ENCODE assay signal across 20 cellular contexts in genomic region chr12:46177020-46177419, GRCh38.
DNase-seq lines count a peak whose midpoint lies in the region; ATAC-seq, FAIRE-seq and TF ChIP-seq lines count a peak whose summit lies in the region.
"Had no signal": no experiment of that assay in that cellular context is flagged by ENCODE, and none has a peak within 500 bp of the region (broad histone marks: within the 10 kb centered on the region; RNA-seq: fewer than 3 reads in every experiment).

No MANE protein-coding gene starts in this region.

- peak overlapping the region in 2 of 3 donors; percentile 19 to 75 for H3K27ac Mint-ChIP-seq in CD4-positive, CD25-positive, alpha-beta regulatory T cell
- H3K27ac Mint-ChIP-seq in astrocyte (ENCODE audit: unreplicated experiment): no peak overlapping the region
- H3K27ac Mint-ChIP-seq: activated naive CD4-positive, alpha-beta T cell treated with anti-CD3 and anti-CD28 coated beads, Interleukin-2, amount 50 U/mL, for 72 hours; progenitor cell of endocrine pancreas; T-helper 2 cell treated with Interferon-gamma antibody and Interleukin-4, amounts not matched to agents 5 μg/mL and 100 μg/mL, for 36 hours had no signal

- peaks cover 11% of the 10 kb centered on the region for H3K4me1 ChIP-seq in CD4-positive, CD25-positive, alpha-beta regulatory T cell (ENCODE audit: control insufficient read depth, insufficient read depth, low read length, poor library complexity, severe bottlenecking)
- H3K4me1 ChIP-seq in astrocyte (ENCODE audit: insufficient read depth, low read length): no peaks in the 10 kb centered on the region
- H3K4me1 ChIP-seq: left ventricle myocardium inferior had no signal

- peaks cover 5% of the 10 kb centered on the region for H3K36me3 ChIP-seq in CD4-positive, CD25-positive, alpha-beta regulatory T cell (ENCODE audit: control insufficient read depth, insufficient read depth, low read length)
- H3K36me3 ChIP-seq in astrocyte (ENCODE audit: insufficient read depth, low read length): no peaks in the 10 kb centered on the region
- H3K36me3 ChIP-seq: left ventricle myocardium inferior had no signal

- peak; percentile 32 for TF ChIP-seq POLR2A in GM19193 (IDR thresholded peaks at IDR 0.05; ENCODE audit: extremely low read depth, insufficient read depth, insufficient read length)

- TF ChIP-seq CTCF in astrocyte (IDR thresholded peaks at IDR 0.05; ENCODE audit: insufficient read depth, low read depth, low read length): no peak

- H3K27ac ChIP-seq in CD4-positive, CD25-positive, alpha-beta regulatory T cell (ENCODE audit: insufficient read depth, low read length, poor library complexity, severe bottlenecking): no peak overlapping the region
- H3K27ac ChIP-seq in astrocyte (ENCODE audit: low read depth, low read length): no peak overlapping the region
- H3K27ac ChIP-seq: left ventricle myocardium inferior had no signal

- peaks cover 4 to 51% (median 43%) of the 10 kb centered on the region in 4 donors for H3K4me1 Mint-ChIP-seq in CD4-positive, CD25-positive, alpha-beta regulatory T cell
- no peaks in the 10 kb centered on the region for H3K4me1 Mint-ChIP-seq in astrocyte (ENCODE audit: low read depth, unreplicated experiment)

- peaks cover 4% of the 10 kb centered on the region for H3K36me3 Mint-ChIP-seq in CD4-positive, CD25-positive, alpha-beta regulatory T cell
- H3K36me3 Mint-ChIP-seq in astrocyte (ENCODE audit: low read depth, unreplicated experiment): no peaks in the 10 kb centered on the region
- H3K36me3 Mint-ChIP-seq: activated naive CD4-positive, alpha-beta T cell treated with anti-CD3 and anti-CD28 coated beads, Interleukin-2, amount 50 U/mL, for 72 hours had no signal

- no peaks in the 10 kb centered on the region for H3K9me3 ChIP-seq in CD4-positive, CD25-positive, alpha-beta regulatory T cell (ENCODE audit: control insufficient read depth in 2 of 2, low read length in 2 of 2)
- no peaks in the 10 kb centered on the region for H3K9me3 ChIP-seq in astrocyte (ENCODE audit: insufficient read depth, low read depth, low read length)
- H3K9me3 ChIP-seq: left ventricle myocardium inferior had no signal

- no peak overlapping the region for H3K4me2 ChIP-seq in astrocyte (ENCODE audit: low read length)

- no peak overlapping the region for H2AFZ ChIP-seq in astrocyte (ENCODE audit: low read depth, low read length)

- H4K20me1 ChIP-seq in astrocyte (ENCODE audit: insufficient read depth, low read length): no peaks in the 10 kb centered on the region

- H3K27me3 ChIP-seq in CD4-positive, CD25-positive, alpha-beta regulatory T cell (ENCODE audit: control insufficient read depth, insufficient read depth, low read length): no peaks in the 10 kb centered on the region
- no peaks in the 10 kb centered on the region for H3K27me3 ChIP-seq in astrocyte (ENCODE audit: insufficient read depth, low read length)

- no peak for ATAC-seq in CD4-positive, CD25-positive, alpha-beta regulatory T cell (ENCODE audit: low read depth in 2 of 2)
- no peak for ATAC-seq in left lobe of liver
- ATAC-seq: activated naive CD4-positive, alpha-beta T cell treated with anti-CD3 and anti-CD28 coated beads, Interleukin-2, amount 50 U/mL, for 72 hours had no signal

- no peak overlapping the region for H3K9ac ChIP-seq in astrocyte (ENCODE audit: low read length)

- no peak overlapping the region for H3K4me3 ChIP-seq in CD4-positive, CD25-positive, alpha-beta regulatory T cell (ENCODE audit: low read depth, low read length)
- H3K4me3 ChIP-seq in astrocyte (ENCODE audit: insufficient read depth, low read depth, low read length): no peak overlapping the region
- H3K4me3 ChIP-seq: left ventricle myocardium inferior had no signal

- H3K27me3 Mint-ChIP-seq in CD4-positive, CD25-positive, alpha-beta regulatory T cell: no peaks in the 10 kb centered on the region
- H3K27me3 Mint-ChIP-seq in astrocyte (ENCODE audit: low read depth, unreplicated experiment): no peaks in the 10 kb centered on the region
- H3K27me3 Mint-ChIP-seq: progenitor cell of endocrine pancreas had no signal

- H3K79me2 ChIP-seq in astrocyte (ENCODE audit: insufficient read depth, low read length): no peaks in the 10 kb centered on the region

- no peak overlapping the region for H3K4me3 Mint-ChIP-seq in CD4-positive, CD25-positive, alpha-beta regulatory T cell
- no peak overlapping the region for H3K4me3 Mint-ChIP-seq in astrocyte (ENCODE audit: unreplicated experiment)
- H3K4me3 Mint-ChIP-seq: T-helper 2 cell treated with Interferon-gamma antibody and Interleukin-4, amounts not matched to agents 5 μg/mL and 100 μg/mL, for 36 hours had no signal

- DNase-seq in CD4-positive, CD25-positive, alpha-beta regulatory T cell: no peak
- peak; percentile 42 to 81 for DNase-seq in NOMO-1 (lab: John Stamatoyannopoulos, UW; ENCODE audit: unreplicated experiment in 2 of 2)
- DNase-seq in astrocyte (ENCODE audit: low read depth): no peak
- no peak for DNase-seq in NCI-H1694 (lab: John Stamatoyannopoulos, UW)
- DNase-seq in EL: no peak
- DNase-seq in left lobe of liver (ENCODE audit: low spot score): no peak
- no peak for DNase-seq in NCI-H774 (lab: John Stamatoyannopoulos, UW)
- DNase-seq: activated CD4-positive, alpha-beta T cell treated with anti-CD3 and anti-CD28 coated beads for 4 hours; activated T-cell treated with anti-CD3 and anti-CD28 coated beads for 4 hours; erythroblast; left ventricle myocardium inferior; NCI-H1417 treated with DMSO at 0.1 percent for 48 hours; NCI-H226; small intestine had no signal

- H3K9me3 Mint-ChIP-seq in CD4-positive, CD25-positive, alpha-beta regulatory T cell: no peaks in the 10 kb centered on the region
- no peaks in the 10 kb centered on the region for H3K9me3 Mint-ChIP-seq in astrocyte (ENCODE audit: unreplicated experiment)
- H3K9me3 Mint-ChIP-seq: activated naive CD4-positive, alpha-beta T cell treated with anti-CD3 and anti-CD28 coated beads, Interleukin-2, amount 50 U/mL, for 72 hours; T-helper 2 cell treated with Interferon-gamma antibody and Interleukin-4, amounts not matched to agents 5 μg/mL and 100 μg/mL, for 36 hours had no signal

- peak; percentile 9 for FAIRE-seq in astrocyte (lab: Jason Lieb, UNC)
- FAIRE-seq: G401.6, H1, small intestine had no signal

Comparison
In these comparisons a context has a peak if more than half of its experiments do, and no peak if none do; other contexts are left out.
1. DNase-seq: peak in NOMO-1 (2 of 2); none in CD4-positive, CD25-positive, alpha-beta regulatory T cell (0 of 3), astrocyte (single experiment), NCI-H1694 (single experiment), EL (single experiment), left lobe of liver (single experiment) and NCI-H774 (single experiment).